Comparison of ENCODE assay signal across 9 cellular contexts in genomic region chr11:32006799-32007388, GRCh38.
DNase-seq lines count a peak whose midpoint lies in the region; ATAC-seq and TF ChIP-seq lines count a peak whose summit lies in the region.
"Had no signal": no experiment of that assay in that cellular context is flagged by ENCODE, and none has a peak within 500 bp of the region (broad histone marks: within the 10 kb centered on the region; RNA-seq: fewer than 3 reads in every experiment).

No MANE protein-coding gene starts in this region.

- no peak overlapping the region for H3K4me3 ChIP-seq in GM12865 (ENCODE audit: low read depth, low read length)
- H3K4me3 ChIP-seq in astrocyte of the cerebellum (ENCODE audit: low read depth, low read length), result no peak overlapping the region
- H3K4me3 ChIP-seq: SK-N-MC had no signal

- in situ Hi-C loops in astrocyte of the cerebellum (cut with HindIII; ENCODE audit: low sequenced_read_pairs), result no loop called here

- TF ChIP-seq CTCF in AG09319 (IDR thresholded peaks at IDR 0.05; ENCODE audit: low read depth, low read length) (peak; percentile 76), GM12865 (IDR thresholded peaks at IDR 0.05; ENCODE audit: insufficient read depth, low read depth, low read length, missing control alignments) (peak; percentile 72), astrocyte of the cerebellum (IDR thresholded peaks at IDR 0.05; ENCODE audit: low read depth, low read length, missing control alignments) (peak; percentile 86)

- DNase-seq in AG09319 (ENCODE audit: extremely low read depth, low read depth), result peak; percentile 3
- DNase-seq in GM12865 (ENCODE audit: low read depth), result peak; percentile 62
- peak; percentile 51 for DNase-seq in NCI-H2227 (lab: John Stamatoyannopoulos, UW; ENCODE audit: unreplicated experiment)
- peak; percentile 38 for DNase-seq in astrocyte of the cerebellum (ENCODE audit: low read depth)
- DNase-seq in islet precursor cell, result peak; percentile 64
- DNase-seq in activated effector memory CD4-positive, alpha-beta T cell treated with anti-CD3 and anti-CD28 coated beads, Interleukin-2, amount 50 U/mL, for 16 hours, result no peak

- peak; percentile 56 for ATAC-seq in HG02870 (IDR thresholded peaks at IDR 0.05; ENCODE audit: unreplicated experiment)
- no peak for ATAC-seq in GM21786 (IDR thresholded peaks at IDR 0.05; ENCODE audit: unreplicated experiment)
